8 cellular contexts compared by ENCODE assay signal in the genomic region with DNA sequence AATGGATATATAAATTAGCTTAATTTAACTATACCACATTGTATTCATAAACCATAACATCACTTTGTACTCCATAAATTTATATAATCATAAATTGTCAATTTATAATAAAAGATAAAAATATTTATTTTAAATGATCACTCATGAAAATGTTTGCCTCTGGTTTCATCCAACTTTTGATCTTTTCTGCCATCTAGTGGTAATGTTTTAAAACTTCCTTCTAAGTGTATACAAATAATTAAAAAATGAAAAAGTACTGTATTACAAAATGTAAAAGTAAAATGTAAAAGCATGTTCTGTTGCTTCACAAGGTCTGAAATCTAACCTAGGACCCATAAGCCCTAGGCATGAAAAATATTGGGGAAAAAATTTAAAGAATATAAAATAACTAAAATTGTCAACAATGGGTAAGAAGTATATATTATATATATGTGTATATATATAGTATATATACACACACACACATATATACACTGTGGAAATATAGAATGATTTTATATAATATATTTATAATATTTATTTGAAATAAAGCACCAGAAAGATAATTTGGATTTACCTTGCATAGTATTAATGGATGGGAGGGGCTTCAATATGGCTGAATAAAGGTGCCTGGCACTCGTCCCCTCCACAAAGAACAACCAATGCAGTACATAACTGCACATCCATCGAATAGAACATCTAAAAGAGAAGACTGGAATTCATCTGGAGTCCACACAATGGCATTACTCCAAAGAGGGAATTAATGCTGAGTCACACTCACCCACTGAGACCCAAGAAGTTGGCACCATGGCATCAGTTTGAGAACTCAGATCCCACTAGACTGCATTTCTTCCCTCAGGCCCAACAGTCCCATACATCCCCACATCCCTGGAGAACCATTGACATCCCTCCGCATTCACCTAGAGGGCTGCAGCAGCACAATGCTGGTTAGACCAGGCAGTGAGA. TPM values are rescaled to one million over a fixed set of nuclear protein-coding genes. Genes with fewer than 3 reads are reported as not detected.
DNase-seq lines count a peak whose midpoint lies in the region; ATAC-seq and TF ChIP-seq lines count a peak whose summit lies in the region.

No MANE protein-coding gene starts in this region.

- H3K4me3 ChIP-seq in GM12864 (ENCODE audit: low read depth, low read length) (no peak overlapping the region), thoracic aorta (no peak overlapping the region)

- H3K27ac ChIP-seq in thoracic aorta, result no peak overlapping the region

- peaks cover 12 to 18% of the 10 kb centered on the region in 2 donors for H3K4me1 ChIP-seq in thoracic aorta (ENCODE audit: control insufficient read depth in 1 of 2, low read depth in 2 of 2)

- ATAC-seq in thoracic aorta (ENCODE audit: insufficient number of reproducible peaks, low FRiP score, low read depth) (no peak), GM18873 (IDR thresholded peaks at IDR 0.05; ENCODE audit: low FRiP score, unreplicated experiment) (no peak)

- no peaks in the 10 kb centered on the region for H3K9me3 ChIP-seq in thoracic aorta

- H3K27me3 ChIP-seq in thoracic aorta (replicated peaks; ENCODE audit: insufficient read depth), result no peaks in the 10 kb centered on the region

- H3K36me3 ChIP-seq in thoracic aorta, result no peaks in the 10 kb centered on the region

- peak; percentile 8 for DNase-seq in GM12864 (ENCODE audit: low read depth)
- DNase-seq in SKM-1 (lab: John Stamatoyannopoulos, UW; ENCODE audit: unreplicated experiment), result peak; percentile 10
- peak; percentile 1 for DNase-seq in germinal center (ENCODE audit: low spot score)
- no peak for DNase-seq in thoracic aorta (ENCODE audit: low spot score)
- DNase-seq in effector CD4-positive, alpha-beta T cell, result no peak
- DNase-seq in activated CD4-positive, alpha-beta T cell treated with anti-CD3 and anti-CD28 coated beads, Interleukin-2, amount 50 U/mL, for 48 hours, result no peak

- TF ChIP-seq CTCF in GM12864 (IDR thresholded peaks at IDR 0.05; ENCODE audit: low read depth, low read length, missing control alignments), result no peak
- peak; percentile 34; the same call in 1 of the 2 replicates for TF ChIP-seq CTCF in LNCAP (IDR thresholded peaks at IDR 0.05)
- TF ChIP-seq CTCF in thoracic aorta (IDR thresholded peaks at IDR 0.05), result peak; percentile 57

RNA-seq across cellular contexts. Expression of gene ANXA1, which starts 32.5 kb away (rescaled TPM):
- total RNA-seq in thoracic aorta, result 100 to 1,000 TPM; 485 to 668 TPM

Comparison
In these comparisons a context has a peak if more than half of its experiments do, and no peak if none do; other contexts are left out.
1. DNase-seq: peak in GM12864 (single experiment), SKM-1 (single experiment) and germinal center (single experiment); none in thoracic aorta (single experiment), effector CD4-positive, alpha-beta T cell (single experiment) and activated CD4-positive, alpha-beta T cell treated with anti-CD3 and anti-CD28 coated beads, Interleukin-2, amount 50 U/mL, for 48 hours (0 of 2).